1 cellular context compared by ENCODE assay signal in genomic region chr18:32019944-32020625, GRCh38.
TF ChIP-seq lines count a peak whose summit lies in the region.

No MANE protein-coding gene starts in this region.

TF ChIP-seq in HepG2, 621 proteins besides CTCF, POLR2A, EP300 and RAD21:
- peak; percentile 9; the same call in 1 of the 2 replicates for TF ChIP-seq HBP1 (CRISPR knock-in tag; IDR thresholded peaks at IDR 0.05; ENCODE audit: low read depth)
- TF ChIP-seq ZNF770 (CRISPR knock-in tag; IDR thresholded peaks at IDR 0.05) = peak; percentile 96
- peak; percentile 51; the same call in 1 of the 2 replicates for TF ChIP-seq PHF21A (CRISPR knock-in tag; IDR thresholded peaks at IDR 0.05)
- TF ChIP-seq ZNF816 (CRISPR knock-in tag; IDR thresholded peaks at IDR 0.05; ENCODE audit: borderline replicate concordance) = peak; percentile 17; the same call in 1 of the 2 replicates
- peak; percentile 69; the same call in 1 of the 2 replicates for TF ChIP-seq ZMYM3 (CRISPR knock-in tag; IDR thresholded peaks at IDR 0.05)
- TF ChIP-seq ZNF460 (CRISPR knock-in tag; IDR thresholded peaks at IDR 0.05; ENCODE audit: borderline replicate concordance) = peak; percentile 77
